In the genomic region with DNA sequence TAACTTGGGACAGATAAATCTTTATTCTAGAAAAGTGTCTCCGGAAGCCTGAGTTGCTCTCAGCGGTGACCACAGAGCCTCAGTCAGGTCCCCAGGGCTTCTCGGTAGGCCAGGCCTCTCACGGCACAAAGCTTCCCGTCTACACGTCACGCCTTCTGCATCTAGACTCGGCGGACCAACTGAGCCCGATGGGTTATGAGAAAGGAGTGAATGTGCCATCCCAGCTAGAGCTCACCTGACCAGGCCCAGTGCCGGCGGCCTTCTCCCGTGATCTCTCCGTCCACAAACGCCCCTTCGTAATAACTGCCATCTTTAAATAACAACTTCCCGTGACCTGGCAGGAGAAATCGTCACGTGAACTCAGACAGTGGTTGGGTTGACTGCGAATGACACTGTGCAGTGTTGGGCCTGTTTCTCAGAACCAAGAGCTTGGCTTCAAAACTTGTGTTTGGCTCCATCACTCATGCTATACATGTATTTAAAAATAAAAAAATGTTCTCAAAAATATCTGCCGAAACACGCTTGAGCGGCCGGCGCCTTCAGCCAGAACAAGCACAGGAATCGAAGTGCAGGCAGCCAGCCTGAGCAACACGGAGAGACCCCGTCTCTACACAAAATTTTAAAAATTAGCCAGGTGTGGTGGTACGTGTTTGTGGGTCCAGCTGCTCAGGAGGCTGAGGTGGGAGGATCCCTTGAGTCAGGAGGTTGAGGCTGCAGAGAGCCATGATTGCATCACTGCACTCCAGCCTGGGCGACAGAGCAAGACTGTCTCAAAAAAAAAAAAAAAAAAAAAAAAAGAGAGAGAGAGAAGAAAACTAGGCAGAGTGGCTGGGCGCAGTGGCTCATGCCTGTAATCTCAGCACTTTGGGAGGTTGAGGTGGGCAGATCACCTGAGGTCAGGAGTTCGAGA, we compare ENCODE assay signal across 17 cellular contexts. TPM values are rescaled to one million over a fixed set of nuclear protein-coding genes. Genes with fewer than 3 reads are reported as not detected.
DNase-seq lines count a peak whose midpoint lies in the region; ATAC-seq and TF ChIP-seq lines count a peak whose summit lies in the region.
"Had no signal": no experiment of that assay in that cellular context is flagged by ENCODE, and none has a peak within 500 bp of the region (broad histone marks: within the 10 kb centered on the region; RNA-seq: fewer than 3 reads in every experiment).

No MANE protein-coding gene starts in this region.

- peaks cover 50% of the 10 kb centered on the region for H3K4me1 ChIP-seq in DOHH2 (ENCODE audit: control insufficient read depth, low read length)

- H3K27ac ChIP-seq in DOHH2 (ENCODE audit: low read depth, low read length) (peak overlapping the region; percentile 96), RWPE1 (peak overlapping the region; percentile 83)
- H3K27ac ChIP-seq: testis had no signal

- peaks cover 38% of the 10 kb centered on the region for H3K79me2 ChIP-seq in DOHH2 (ENCODE audit: control insufficient read depth, low read length)

- POLR2A ChIA-PET in RWPE1 (lab: Yijun Ruan, JAX; ENCODE audit: low non-redundant PET) = interaction anchor here (0.6 kb wide), 1 partner anchor 45 kb away, joined by 4 read pairs; no protein-coding TSS in a partner anchor

- no peaks in the 10 kb centered on the region for H3K9me3 ChIP-seq in DOHH2 (ENCODE audit: control insufficient read depth, insufficient read depth, low read length)
- H3K9me3 ChIP-seq: Caco-2, MG63, testis had no signal

- peaks cover 28% of the 10 kb centered on the region for H3F3A ChIP-seq in DOHH2 (ENCODE audit: control insufficient read depth, insufficient read depth)

- H3K4me3 ChIP-seq in DOHH2 (ENCODE audit: low read length) = peak overlapping the region; percentile 95
- H3K4me3 ChIP-seq: MG63, testis had no signal

- no peaks in the 10 kb centered on the region for H3K27me3 ChIP-seq in DOHH2 (ENCODE audit: control insufficient read depth, low read length)
- H3K27me3 ChIP-seq: MG63, testis had no signal

- TF ChIP-seq CTCF in DOHH2 (IDR thresholded peaks at IDR 0.05; ENCODE audit: low read depth, low read length, poor library complexity, severe bottlenecking) = no peak
- no peak for TF ChIP-seq CTCF in RWPE1 (conservative IDR thresholded peaks at IDR 0.05; ENCODE audit: low read depth)

- no peak for ATAC-seq in left ventricle myocardium superior
- ATAC-seq in sciatic nerve = no peak
- ATAC-seq: activated T-cell treated with anti-CD3 and anti-CD28 coated beads, Interleukin-2, amount 50 U/mL, for 72 hours; effector memory CD8-positive, alpha-beta T cell had no signal

- intact Hi-C loops in left ventricle myocardium superior (cut with micrococcal nuclease) = no loop called here
- intact Hi-C loops in sciatic nerve (cut with DNase I) = no loop called here

- H3K36me3 ChIP-seq in DOHH2 (ENCODE audit: control insufficient read depth, low read length) = peaks cover 38% of the 10 kb centered on the region

- CTCF ChIA-PET in RWPE1 (lab: Yijun Ruan, JAX) = interaction anchor here (0.7 to 1.6 kb wide), 4 partner anchors 173 to 252 kb away, joined by 3 to 7 read pairs (median 3); a partner anchor contains a TSS

- peak overlapping the region; percentile 91 for H3K4me2 ChIP-seq in DOHH2 (ENCODE audit: low read length)

- H3K9me2 ChIP-seq in DOHH2 (replicated peaks; ENCODE audit: control insufficient read depth, low read length) = no peaks in the 10 kb centered on the region

- peaks cover 5% of the 10 kb centered on the region; the same call in 1 of the 2 replicates for H4K20me1 ChIP-seq in DOHH2 (ENCODE audit: control insufficient read depth, insufficient read depth, low read depth, low read length)

- DNase-seq in RWPE1 (ENCODE audit: low spot score) (no peak), left ventricle myocardium superior (peak; percentile 17), sciatic nerve (ENCODE audit: low spot score) (peak; percentile 54), T1000 (lab: John Stamatoyannopoulos, UW) (no peak), mesenteric fat pad (ENCODE audit: low spot score) (no peak), NCI-H446 treated with DMSO at 0.1 percent for 48 hours (lab: John Stamatoyannopoulos, UW) (no peak)
- DNase-seq: activated naive CD4-positive, alpha-beta T cell treated with anti-CD3 and anti-CD28 coated beads, Interleukin-2, amount 50 U/mL, for 16 hours; activated T-cell treated with anti-CD3 and anti-CD28 coated beads, Interleukin-2, amount 50 U/mL, for 72 hours; Caco-2; effector memory CD8-positive, alpha-beta T cell; IMR-90; MG63; NCI-H1436 treated with DMSO at 0.1 percent for 48 hours; NCI-H2171; nephron progenitor cell; testis had no signal

RNA-seq across cellular contexts. Expression of a gene that starts 3.1 kb away (rescaled TPM):
- total RNA-seq in left ventricle myocardium superior = 5.3 TPM
- total RNA-seq in sciatic nerve = 16.4 TPM
- total RNA-seq in mesenteric fat pad = 4.4 TPM

RNA-seq across cellular contexts. Expression of a gene that starts 3.4 kb away (rescaled TPM):
- total RNA-seq in left ventricle myocardium superior = 98.1 TPM
- 87.3 TPM for total RNA-seq in sciatic nerve
- total RNA-seq in mesenteric fat pad = 157 TPM

RNA-seq across cellular contexts. Expression of a gene that starts 24.1 kb away (rescaled TPM):
- total RNA-seq in left ventricle myocardium superior (13.7 TPM), sciatic nerve (18.1 TPM), mesenteric fat pad (23.9 TPM)

Comparison
In these comparisons a context has a peak if more than half of its experiments do, and no peak if none do; other contexts are left out.
1. DNase-seq: peak in left ventricle myocardium superior (single experiment) and sciatic nerve (single experiment); none in RWPE1 (single experiment), T1000 (single experiment), mesenteric fat pad (single experiment) and NCI-H446 treated with DMSO at 0.1 percent for 48 hours (single experiment).